Comparison of ENCODE assay signal across 6 cellular contexts in the genomic region with DNA sequence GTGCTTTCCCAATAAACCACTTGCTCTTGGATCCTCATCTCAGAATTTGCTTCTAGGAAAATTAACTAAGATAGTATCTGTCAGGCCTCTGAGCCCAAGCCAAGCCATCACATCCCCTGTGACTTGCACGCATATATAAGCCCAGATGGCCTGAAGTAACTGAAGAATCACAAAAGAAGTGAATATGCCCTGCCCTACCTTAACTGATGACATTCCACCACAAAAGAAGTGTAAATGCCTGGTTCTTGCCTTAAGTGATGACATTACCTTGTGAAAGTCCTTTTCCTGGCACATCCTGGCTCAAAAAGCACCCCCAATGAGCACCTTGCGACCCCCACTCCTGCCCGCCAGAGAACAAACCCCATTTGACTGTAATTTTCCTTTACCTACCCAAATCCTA.
DNase-seq lines count a peak whose midpoint lies in the region; ATAC-seq and TF ChIP-seq lines count a peak whose summit lies in the region.
"Not testable (repeated sequence)": the region's sequence is repeated elsewhere in the genome, so short reads cannot be mapped to it uniquely, and the experiment has no call there.

No MANE protein-coding gene starts in this region.

- not testable (repeated sequence) for H3K9me2 ChIP-seq in GM23338 (ENCODE audit: insufficient read depth)

- TF ChIP-seq CTCF in GM23338 (conservative IDR thresholded peaks at IDR 0.05; ENCODE audit: low read depth in 2 of 2); WTC11 (IDR thresholded peaks at IDR 0.05); foreskin keratinocyte (conservative IDR thresholded peaks at IDR 0.05): not testable (repeated sequence)

- H3K36me3 ChIP-seq in GM23338 (ENCODE audit: insufficient read depth): peaks cover 11% of the 10 kb centered on the region
- not testable (repeated sequence) for H3K36me3 ChIP-seq in HUES48 (ENCODE audit: control insufficient read depth, insufficient read depth, low read length); iPS-20b (ENCODE audit: insufficient read depth, low read depth, low read length)

- peak overlapping the region; percentile 94 for H3K27ac Mint-ChIP-seq in GM23338
- H3K27ac Mint-ChIP-seq in WTC11: peak overlapping the region; percentile 99

- H3K79me2 ChIP-seq in GM23338 (replicated peaks; ENCODE audit: insufficient read depth): peaks cover 36% of the 10 kb centered on the region

- H3K4me1 Mint-ChIP-seq in GM23338 (peaks cover 78% of the 10 kb centered on the region), WTC11 (peaks cover 90% of the 10 kb centered on the region)

- POLR2A ChIA-PET in WTC11 (lab: Charles Lee): not testable (repeated sequence)

- H3K4me3 Mint-ChIP-seq in GM23338 (peak overlapping the region; percentile 67), WTC11 (peak overlapping the region; percentile 92)

- peak overlapping the region; percentile 74 for H3K4me3 ChIP-seq in GM23338
- H3K4me3 ChIP-seq in HUES48 (ENCODE audit: low read depth, low read length): peak overlapping the region; percentile 72
- peak overlapping the region; percentile 35 for H3K4me3 ChIP-seq in iPS-11a (ENCODE audit: low read depth, low read length)
- H3K4me3 ChIP-seq in iPS-20b (ENCODE audit: low read length): peak overlapping the region; percentile 2; the same call in 1 of the 2 replicates

- H3K27me3 ChIP-seq in GM23338 (ENCODE audit: insufficient read depth); HUES48 (ENCODE audit: control insufficient read depth, insufficient read depth, low read length); foreskin keratinocyte; iPS-20b (ENCODE audit: insufficient read depth, low read length): not testable (repeated sequence)

- not testable (repeated sequence) for H3F3A ChIP-seq in GM23338 (replicated peaks; ENCODE audit: low read depth)

- peaks cover 34% of the 10 kb centered on the region for H3K36me3 Mint-ChIP-seq in GM23338 (ENCODE audit: low read depth)
- peaks cover 42% of the 10 kb centered on the region for H3K36me3 Mint-ChIP-seq in WTC11

- peak; percentile 35 for DNase-seq in GM23338 (ENCODE audit: low spot score)
- DNase-seq in WTC11 (ENCODE audit: low spot score); foreskin keratinocyte: not testable (repeated sequence)

- not testable (repeated sequence) for H4K20me1 ChIP-seq in GM23338 (replicated peaks; ENCODE audit: insufficient read depth)

- H3K9ac ChIP-seq in HUES48 (ENCODE audit: low read depth, low read length) (peak overlapping the region; percentile 83), iPS-20b (ENCODE audit: low read depth, low read length) (peak overlapping the region; percentile 69; the same call in 1 of the 2 replicates)

- not testable (repeated sequence) for H3K27me3 Mint-ChIP-seq in GM23338 (ENCODE audit: insufficient read depth, low read depth, poor library complexity); WTC11 (ENCODE audit: low read depth)

- CTCF ChIA-PET in WTC11 (lab: Charles Lee): not testable (repeated sequence)

- H3K9me3 ChIP-seq in HUES48 (ENCODE audit: control insufficient read depth, insufficient read depth, low read length); iPS-20b (ENCODE audit: insufficient read depth, low read depth, low read length): not testable (repeated sequence)

- H3K4me2 ChIP-seq in GM23338: peak overlapping the region; percentile 82

- peak; percentile 59 for ATAC-seq in GM23338
- ATAC-seq in WTC11: peak; percentile 15
- ATAC-seq in foreskin keratinocyte: peak; percentile 32

- H3K9me3 Mint-ChIP-seq in GM23338, WTC11: not testable (repeated sequence)

- H3K27ac ChIP-seq in GM23338 (ENCODE audit: low read depth): peak overlapping the region; percentile 99
- H3K27ac ChIP-seq in HUES48 (ENCODE audit: low read depth, low read length): peak overlapping the region; percentile 81
- H3K27ac ChIP-seq in foreskin keratinocyte: not testable (repeated sequence)
- peak overlapping the region; percentile 10 for H3K27ac ChIP-seq in iPS-20b (ENCODE audit: low read length)

- peaks cover 46% of the 10 kb centered on the region for H3K4me1 ChIP-seq in GM23338 (ENCODE audit: insufficient read depth)
- peaks cover 34% of the 10 kb centered on the region for H3K4me1 ChIP-seq in HUES48 (ENCODE audit: control insufficient read depth, insufficient read depth, low read length)
- H3K4me1 ChIP-seq in foreskin keratinocyte: not testable (repeated sequence)
- peaks cover 26% of the 10 kb centered on the region; the same call in 1 of the 2 replicates for H3K4me1 ChIP-seq in iPS-20b (ENCODE audit: insufficient read depth, low read length)

- not testable (repeated sequence) for H2AFZ ChIP-seq in GM23338

TF ChIP-seq in GM23338, 12 proteins besides CTCF, POLR2A, EP300 and RAD21 (continues in another document):
- peak; percentile 88 for TF ChIP-seq NANOG (IDR thresholded peaks at IDR 0.05; ENCODE audit: borderline replicate concordance)

TF ChIP-seq in WTC11, 78 proteins besides CTCF, POLR2A, EP300 and RAD21:
- TF ChIP-seq TEAD1 (CRISPR knock-in tag; IDR thresholded peaks at IDR 0.05): 0 out of 2 replicates have a peak, but pooled peaks have one; percentile 28

Comparison
In these comparisons a context has a peak if more than half of its experiments do, and no peak if none do; other contexts are left out.
1. H3K4me3 ChIP-seq: peak in every context shown above with its lines; median percentile 74 in GM23338; 72 in HUES48; 35 in iPS-11a; 2 in iPS-20b.